In the genomic region with DNA sequence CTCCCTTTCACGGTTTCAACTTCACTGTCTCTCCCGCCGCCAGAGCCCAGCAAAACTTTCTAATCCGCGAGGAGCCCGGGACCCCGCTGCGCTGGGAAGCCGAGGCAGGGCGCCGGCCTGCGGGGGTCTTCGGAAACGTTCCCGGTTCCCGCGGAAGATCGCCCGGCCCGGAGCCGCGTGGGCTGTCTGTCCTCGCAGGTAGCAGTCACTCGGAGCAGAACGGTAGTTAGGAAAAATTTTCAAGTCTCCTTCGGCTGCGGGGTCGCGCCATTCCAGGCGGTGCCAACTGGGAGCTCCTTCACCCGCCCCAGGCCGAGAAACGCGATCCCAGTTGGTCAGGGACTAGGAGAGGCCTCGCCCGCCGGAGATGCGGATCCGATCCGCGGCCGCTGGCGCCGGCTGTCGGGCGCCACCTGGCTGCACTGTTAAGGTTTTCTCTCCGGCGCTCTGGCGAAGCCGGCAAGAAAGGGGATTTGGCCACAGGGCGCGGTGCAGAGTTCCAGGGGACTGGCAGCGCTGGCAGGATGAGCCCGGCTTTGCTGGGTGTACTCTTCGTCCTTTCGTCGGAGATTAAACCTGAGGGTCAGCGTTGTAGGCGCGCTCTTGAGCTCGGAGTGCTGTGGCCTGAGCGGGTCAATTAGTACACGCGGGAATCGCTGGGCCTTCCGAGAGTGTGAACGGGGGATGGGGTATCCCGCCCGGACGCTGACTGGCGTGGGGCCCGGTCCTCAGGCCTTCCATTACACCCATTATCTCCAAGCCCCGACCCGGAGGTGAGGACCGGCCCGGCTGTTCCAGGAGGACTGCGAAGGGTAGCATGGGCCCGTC, we compare ENCODE assay signal across 8 cellular contexts.
DNase-seq lines count a peak whose midpoint lies in the region; ATAC-seq and TF ChIP-seq lines count a peak whose summit lies in the region.

No MANE protein-coding gene starts in this region.

- H3K27ac ChIP-seq in dorsolateral prefrontal cortex: peak overlapping the region in 34 of 59 donors; percentile 15 to 86 (median 50)
- H3K27ac ChIP-seq in left lung: no peak overlapping the region

- H3K9me3 ChIP-seq in left lung: no peaks in the 10 kb centered on the region

- peak; percentile 77 for TF ChIP-seq CTCF in HFF-Myc (IDR thresholded peaks at IDR 0.05; ENCODE audit: low read depth, low read length, missing control alignments)
- TF ChIP-seq CTCF in dorsolateral prefrontal cortex (IDR thresholded peaks at IDR 0.05 in 54 of 56, conservative IDR thresholded peaks at IDR 0.05 in 2 of 56; ENCODE audit: low read depth in 1 of 56, partially characterized antibody in 56 of 56): peak; percentile 46 to 97 (median 85)
- peak; percentile 68 to 77 for TF ChIP-seq CTCF in left lung (IDR thresholded peaks at IDR 0.05)

- H3K4me1 ChIP-seq in left lung: peaks cover 3 to 14% of the 10 kb centered on the region in 2 donors

- peak; percentile 66 for DNase-seq in COLO829 (ENCODE audit: low spot score)
- DNase-seq in HFF-Myc (ENCODE audit: extremely low read depth, low read depth): peak; percentile 12
- DNase-seq in NCI-H510A (lab: John Stamatoyannopoulos, UW): peak; percentile 85
- DNase-seq in activated CD4-positive, alpha-beta T cell treated with anti-CD3 and anti-CD28 coated beads, Interleukin-2, amount 50 U/mL, for 48 hours: peak; percentile 68 to 72
- peak; percentile 69 to 89 (median 82) for DNase-seq in dorsolateral prefrontal cortex
- peak; percentile 82 to 96 for DNase-seq in left lung
- DNase-seq in stimulated activated CD4-positive, alpha-beta T cell treated with anti-CD3 and anti-CD28 coated beads, Interleukin-1b, Interleukin-23, amount 100 ng/mL, for 24 hours (ENCODE audit: low read depth in 4 of 4, low spot score in 1 of 4): peak; percentile 11 to 56 (median 42)
- no peak for DNase-seq in NCI-H2029 (lab: John Stamatoyannopoulos, UW)

- H3K27me3 ChIP-seq in dorsolateral prefrontal cortex: no peaks in the 10 kb centered on the region
- peaks cover 0 to 30% of the 10 kb centered on the region in 2 donors for H3K27me3 ChIP-seq in left lung

- peak; percentile 98 for ATAC-seq in left lung

- H3K36me3 ChIP-seq in left lung: no peaks in the 10 kb centered on the region

- peak overlapping the region; percentile 26 for H3K4me3 ChIP-seq in HFF-Myc (replicated peaks; ENCODE audit: low read depth, low read length)
- peak overlapping the region; percentile 36 to 88 (median 67) for H3K4me3 ChIP-seq in dorsolateral prefrontal cortex
- peak overlapping the region; percentile 43 to 49 for H3K4me3 ChIP-seq in left lung

- intact Hi-C loops in dorsolateral prefrontal cortex (cut with DNase I): loop anchor here (1.0 to 10.0 kb wide), 7 partner anchors 54 to 467 kb away; a partner anchor contains a TSS
- intact Hi-C loops in left lung (cut with DNase I): no loop called here

Comparison
In these comparisons a context has a peak if more than half of its experiments do, and no peak if none do; other contexts are left out.
1. H3K27ac ChIP-seq: peak in dorsolateral prefrontal cortex (34 of 59); none in left lung (0 of 2).
2. intact Hi-C loops: an anchor here in dorsolateral prefrontal cortex (1.0 to 10.0 kb wide); none called in left lung.
3. Peak in every context shown above with its lines, with median percentiles within 50 percentile points of each other: H3K4me3 ChIP-seq and CTCF ChIP-seq.